In the genomic region with DNA sequence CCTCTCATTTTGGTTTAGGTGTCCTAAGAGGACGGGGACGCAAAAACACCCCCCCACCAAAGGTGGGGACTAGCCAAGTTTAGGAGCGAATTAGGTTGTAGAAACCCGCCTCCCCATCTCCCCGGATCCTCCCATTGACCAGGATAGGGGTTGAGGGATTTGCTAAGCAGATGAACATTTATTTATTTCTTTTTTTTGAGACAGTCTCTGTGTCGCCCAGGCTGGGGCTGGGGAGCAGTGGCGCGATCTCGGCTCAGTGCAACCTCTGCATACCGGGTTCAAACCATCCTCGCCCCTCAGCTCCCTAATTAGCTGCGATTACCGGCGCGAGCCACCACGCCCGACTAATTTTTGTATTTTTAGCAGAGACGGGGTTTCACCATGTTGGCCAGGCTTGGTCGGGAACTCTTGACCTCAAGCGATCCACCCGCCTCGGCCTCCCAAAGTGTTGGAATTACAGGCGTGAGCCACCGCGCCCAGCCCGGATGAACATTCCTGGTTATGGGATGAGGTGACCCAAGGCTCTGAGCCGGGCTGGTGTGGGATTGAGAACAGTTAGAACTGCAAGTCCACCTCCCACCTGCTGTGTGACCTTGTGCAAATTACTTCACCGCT, we compare ENCODE assay signal across 8 cellular contexts. TPM values are rescaled to one million over a fixed set of nuclear protein-coding genes. Genes with fewer than 3 reads are reported as not detected.
A peak's percentile ranks its signal among the peaks of the same experiment; 100 is the strongest.
DNase-seq lines count a peak whose midpoint lies in the region; ATAC-seq and TF ChIP-seq lines count a peak whose summit lies in the region.

No MANE protein-coding gene starts in this region.

- H3K9me3 ChIP-seq in liver (ENCODE audit: control insufficient read depth in 4 of 4, low read length in 3 of 4) (no peaks in the 10 kb centered on the region), testis (no peaks in the 10 kb centered on the region)

- TF ChIP-seq POLR2A in NB4 (IDR thresholded peaks at IDR 0.05; ENCODE audit: extremely low read depth, insufficient read length): no peak
- no peak for TF ChIP-seq POLR2A in testis (IDR thresholded peaks at IDR 0.05)

- H3K27ac Mint-ChIP-seq in central memory CD8-positive, alpha-beta T cell (ENCODE audit: low read depth): peak overlapping the region; percentile 99

- DNase-seq in NCI-H2081 (lab: John Stamatoyannopoulos, UW): peak; percentile 12 to 36
- DNase-seq in NCI-H2081 treated with DMSO at 0.1 percent for 48 hours (lab: John Stamatoyannopoulos, UW): no peak
- DNase-seq in NB4 (ENCODE audit: low read depth): no peak
- no peak for DNase-seq in central memory CD8-positive, alpha-beta T cell (ENCODE audit: low spot score in 2 of 2)
- peak; percentile 44 for DNase-seq in testis
- DNase-seq in NCI-H510A (lab: John Stamatoyannopoulos, UW): no peak

- no peaks in the 10 kb centered on the region for H3K27me3 Mint-ChIP-seq in central memory CD8-positive, alpha-beta T cell

- TF ChIP-seq RAD21 in liver (IDR thresholded peaks at IDR 0.05): no peak

- peaks cover 27% of the 10 kb centered on the region for H3K36me3 Mint-ChIP-seq in central memory CD8-positive, alpha-beta T cell (ENCODE audit: insufficient read depth)

- TF ChIP-seq CTCF in NB4 (IDR thresholded peaks at IDR 0.05; ENCODE audit: low read depth, low read length) (no peak), liver (IDR thresholded peaks at IDR 0.05; ENCODE audit: low read depth, low read length, missing input control) (no peak), testis (IDR thresholded peaks at IDR 0.05) (no peak)

- H3K9ac ChIP-seq in liver (ENCODE audit: low read depth in 1 of 2, low read length in 2 of 2): peak overlapping the region; percentile 9 to 91

- peak overlapping the region; percentile 98 for H3K4me3 Mint-ChIP-seq in central memory CD8-positive, alpha-beta T cell

- peaks cover 0 to 13% (median 10%) of the 10 kb centered on the region in 4 donors for H3K36me3 ChIP-seq in liver (ENCODE audit: control insufficient read depth in 4 of 4, insufficient read depth in 3 of 4, low read depth in 1 of 4, low read length in 3 of 4)
- no peaks in the 10 kb centered on the region for H3K36me3 ChIP-seq in testis (ENCODE audit: low read depth, missing control alignments)

- H3K27ac ChIP-seq in liver (ENCODE audit: low read depth in 1 of 2, low read length in 2 of 2) (peak overlapping the region; percentile 88 to 98), testis (peak overlapping the region; percentile 98 to 99)

- intact Hi-C loops in testis (cut with DNase I; ENCODE audit: low total_unique reads): no loop called here

- H3K27me3 ChIP-seq in liver (ENCODE audit: control insufficient read depth in 4 of 4, insufficient read depth in 4 of 4, low read length in 3 of 4) (no peaks in the 10 kb centered on the region), testis (no peaks in the 10 kb centered on the region)

- no peak for ATAC-seq in central memory CD8-positive, alpha-beta T cell (replicated peaks; ENCODE audit: extremely low read depth, poor library complexity, severe bottlenecking)
- no peak for ATAC-seq in HG02938 (IDR thresholded peaks at IDR 0.05; ENCODE audit: unreplicated experiment)

- WGBS in liver: 7% methylated on average over 28 of the region's 28 CpGs
- 3 to 6% methylated on average over 27 to 28 of the region's 28 CpGs for WGBS in testis, 2 donors

- peaks cover 4 to 33% (median 24%) of the 10 kb centered on the region in 4 donors for H3K4me1 ChIP-seq in liver (ENCODE audit: control insufficient read depth in 4 of 4, insufficient read depth in 4 of 4, low read length in 3 of 4)
- H3K4me1 ChIP-seq in testis: peaks cover 24% of the 10 kb centered on the region

- no peaks in the 10 kb centered on the region for H3K9me3 Mint-ChIP-seq in central memory CD8-positive, alpha-beta T cell

- peaks cover 46% of the 10 kb centered on the region for H3K4me1 Mint-ChIP-seq in central memory CD8-positive, alpha-beta T cell

- peak overlapping the region; percentile 86 for H3K4me3 ChIP-seq in NB4 (ENCODE audit: low read depth, low read length)
- H3K4me3 ChIP-seq in liver (ENCODE audit: low read depth in 1 of 3, low read length in 3 of 3): peak overlapping the region; percentile 82 to 94 (median 89)
- H3K4me3 ChIP-seq in testis: peak overlapping the region; percentile 78 to 88

TF ChIP-seq in liver, 16 proteins besides CTCF, POLR2A, EP300 and RAD21:
- TF ChIP-seq ATF3 (IDR thresholded peaks at IDR 0.05) (no peak), JUND (IDR thresholded peaks at IDR 0.05) (no peak), GABPA (IDR thresholded peaks at IDR 0.05 in 1 of 2, conservative IDR thresholded peaks at IDR 0.05 in 1 of 2) (no peak)

RNA-seq across cellular contexts. Expression of gene PPP2R1A, which starts 0.9 kb away (rescaled TPM):
- total RNA-seq in liver: 10 to 100 TPM; 33.6 to 58.1 TPM
- 10 to 100 TPM; 61.6 TPM for polyA plus RNA-seq in liver
- 100 to 1,000 TPM; 262 to 289 TPM for total RNA-seq in testis
- 181 TPM for polyA plus RNA-seq in testis (ENCODE audit: insufficient read depth, low read depth, low replicate concordance)

RNA-seq across cellular contexts. Expression of gene ZNF836, which starts 19.4 kb away (rescaled TPM):
- total RNA-seq in liver (1 to 10 TPM; 1.9 to 3.1 TPM), testis (1 to 10 TPM; 5.4 to 9.2 TPM)
- polyA plus RNA-seq in liver (1 to 10 TPM in 1 of 2 donors, under 1 TPM in 1; 0.85 to 1.7 TPM), testis (ENCODE audit: insufficient read depth, low read depth, low replicate concordance) (3.3 TPM)

RNA-seq across cellular contexts. Expression of gene ZNF616, which starts 51.0 kb away (rescaled TPM):
- total RNA-seq in liver (1 to 10 TPM; 4.1 TPM), testis (10 to 100 TPM in 1 of 2 donors, 1 to 10 TPM in 1; 9.0 to 11.3 TPM)
- polyA plus RNA-seq in liver (1 to 10 TPM; 1.5 to 3.0 TPM), testis (ENCODE audit: insufficient read depth, low read depth, low replicate concordance) (6.3 TPM)

Comparison
In these comparisons a context has a peak if more than half of its experiments do, and no peak if none do; other contexts are left out.
1. DNase-seq: peak in NCI-H2081 (2 of 2) and testis (single experiment); none in NCI-H2081 treated with DMSO at 0.1 percent for 48 hours (single experiment), NB4 (single experiment), central memory CD8-positive, alpha-beta T cell (0 of 2) and NCI-H510A (single experiment).
2. RNA of gene PPP2R1A, which starts 0.9 kb away (total RNA-seq): 262 to 289 TPM in testis; 33.6 to 58.1 TPM in liver; every median in the first group is over 4 times any median in the second.
3. Peak in every context shown above with its lines, with median percentiles within 50 percentile points of each other: H3K4me3 ChIP-seq.